In the genomic region with DNA sequence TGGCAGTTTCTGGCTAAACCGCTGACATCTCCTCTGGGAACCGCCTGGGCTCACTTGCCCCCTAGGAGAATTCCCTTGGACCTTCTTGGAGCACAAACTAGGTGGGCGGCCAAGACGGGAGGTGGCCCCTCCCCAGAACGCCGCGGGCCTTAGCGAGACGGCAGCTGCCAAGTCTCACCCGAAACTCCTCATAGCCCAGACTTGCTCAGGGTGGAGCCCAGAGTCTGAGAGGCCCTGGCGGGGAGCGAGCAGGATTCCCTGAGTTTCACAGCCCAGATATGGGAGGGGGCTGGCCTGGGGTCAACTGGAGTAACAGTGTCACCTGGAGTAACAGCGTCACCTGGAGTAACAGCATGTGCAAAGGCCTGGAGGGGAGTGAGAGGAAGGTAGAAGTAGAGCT, we compare ENCODE assay signal across 15 cellular contexts. TPM values are rescaled to one million over a fixed set of nuclear protein-coding genes. Genes with fewer than 3 reads are reported as not detected.
"Had no signal": no experiment of that assay in that cellular context is flagged by ENCODE, and none has a peak within 500 bp of the region (broad histone marks: within the 10 kb centered on the region; RNA-seq: fewer than 3 reads in every experiment).

No MANE protein-coding gene starts in this region.

- H3K4me1 Mint-ChIP-seq: activated CD4-positive, alpha-beta T cell treated with anti-CD3 and anti-CD28 coated beads for 36 hours; central memory CD8-positive, alpha-beta T cell; natural killer cell; stimulated activated naive CD8-positive, alpha-beta T cell treated with anti-CD3 and anti-CD28 coated beads, Interleukin-15, amount 100 ng/mL, for 72 hours had no signal

- ATAC-seq: activated CD4-positive, alpha-beta T cell treated with anti-CD3 and anti-CD28 coated beads for 36 hours; activated CD8-positive, alpha-beta T cell treated with anti-CD3 and anti-CD28 coated beads for 36 hours; left cardiac atrium; natural killer cell; pancreas; stimulated activated naive CD8-positive, alpha-beta T cell treated with anti-CD3 and anti-CD28 coated beads, Interleukin-15, amount 100 ng/mL, for 72 hours had no signal

- H3K4me3 ChIP-seq: pancreas had no signal

- H3K36me3 Mint-ChIP-seq: natural killer cell had no signal

- H3K4me1 ChIP-seq: pancreas had no signal

- H3K9me3 Mint-ChIP-seq: central memory CD8-positive, alpha-beta T cell had no signal

- H3K4me3 Mint-ChIP-seq: activated CD4-positive, alpha-beta T cell treated with anti-CD3 and anti-CD28 coated beads for 36 hours; activated CD8-positive, alpha-beta T cell treated with anti-CD3 and anti-CD28 coated beads for 36 hours; activated T-helper 1 cell treated with anti-CD3 and anti-CD28 coated beads, Interleukin-12 subunit alpha, Interleukin-12 subunit beta, Interleukin-2, Interleukin-4 antibody, amounts not matched to agents 30 ng/mL and 10 ng/mL and 1 ng/mL, durations not matched to agents 14 hours and 24 hours and 36 hours; central memory CD8-positive, alpha-beta T cell; natural killer cell; stimulated activated naive CD8-positive, alpha-beta T cell treated with anti-CD3 and anti-CD28 coated beads, Interleukin-15, amount 100 ng/mL, for 72 hours had no signal

- H3K27ac Mint-ChIP-seq: activated CD4-positive, alpha-beta T cell treated with anti-CD3 and anti-CD28 coated beads for 36 hours; activated CD8-positive, alpha-beta T cell treated with anti-CD3 and anti-CD28 coated beads for 36 hours; activated T-helper 1 cell treated with anti-CD3 and anti-CD28 coated beads, Interleukin-12 subunit alpha, Interleukin-12 subunit beta, Interleukin-2, Interleukin-4 antibody, amounts not matched to agents 30 ng/mL and 10 ng/mL and 1 ng/mL, durations not matched to agents 14 hours and 24 hours and 36 hours; natural killer cell had no signal

- H3K27ac ChIP-seq: pancreas had no signal

- H3K9me3 ChIP-seq: pancreas had no signal

- H3K27me3 ChIP-seq: pancreas had no signal

- DNase-seq: activated CD4-positive, alpha-beta T cell treated with anti-CD3 and anti-CD28 coated beads for 36 hours; activated CD8-positive, alpha-beta T cell treated with anti-CD3 and anti-CD28 coated beads for 36 hours; activated naive CD4-positive, alpha-beta T cell treated with anti-CD3 and anti-CD28 coated beads, Interleukin-2, amount 50 U/mL, for 16 hours; cortex of kidney; effector CD8-positive, alpha-beta T cell; left cardiac atrium; natural killer cell; stimulated activated CD4-positive, alpha-beta T cell treated with anti-CD3 and anti-CD28 coated beads, Interleukin-15, amount 100 ng/mL, for 24 hours; stimulated activated CD4-positive, alpha-beta T cell treated with anti-CD3 and anti-CD28 coated beads, Interleukin-4, amount 100 ng/mL, for 24 hours; stimulated activated naive CD8-positive, alpha-beta T cell treated with anti-CD3 and anti-CD28 coated beads, Interleukin-15, amount 100 ng/mL, for 72 hours; SW 1271 had no signal

- H3K36me3 ChIP-seq: pancreas had no signal

RNA-seq across cellular contexts. Expression of gene TINCR, which starts 10.1 kb away (rescaled TPM):
- total RNA-seq: glomerular endothelial cell had no signal
